Comparison of ENCODE assay signal across 9 cellular contexts in genomic region chr17:20157078-20157360, GRCh38.
A peak's percentile ranks its signal among the peaks of the same experiment; 100 is the strongest.
DNase-seq lines count a peak whose midpoint lies in the region; ATAC-seq and TF ChIP-seq lines count a peak whose summit lies in the region.
"Had no signal": no experiment of that assay in that cellular context is flagged by ENCODE, and none has a peak within 500 bp of the region (broad histone marks: within the 10 kb centered on the region; RNA-seq: fewer than 3 reads in every experiment).

No MANE protein-coding gene starts in this region.

- DNase-seq in HCT116 (ENCODE audit: low read depth, low spot score) (no peak), iPS DF 6.9 (ENCODE audit: low read depth, low spot score) (no peak), smooth muscle cell (lab: John Stamatoyannopoulos, UW; ENCODE audit: unreplicated experiment) (no peak), SKM-1 (lab: John Stamatoyannopoulos, UW; ENCODE audit: unreplicated experiment) (no peak), right atrium auricular region (ENCODE audit: low spot score) (no peak), NCI-H146 (lab: John Stamatoyannopoulos, UW) (no peak)
- no peak for DNase-seq in activated CD8-positive, alpha-beta T cell treated with anti-CD3 and anti-CD28 coated beads, Interleukin-2, amount 10 ng/mL, durations not matched to agents 7 days and 5 days
- DNase-seq: Karpas-422 had no signal

- H3K9ac ChIP-seq in HCT116 (ENCODE audit: low read length) (peak overlapping the region; percentile 81), smooth muscle cell (ENCODE audit: low read depth) (peak overlapping the region; percentile 87)

- H3K36me3 ChIP-seq in HCT116 (ENCODE audit: control insufficient read depth in 1 of 2, insufficient read depth in 2 of 2, low read length in 2 of 2) (no peaks in the 10 kb centered on the region), iPS DF 6.9 (ENCODE audit: control insufficient read depth, insufficient read depth, low read length) (no peaks in the 10 kb centered on the region), smooth muscle cell (ENCODE audit: low read depth) (no peaks in the 10 kb centered on the region), right atrium auricular region (no peaks in the 10 kb centered on the region)

- no peak for TF ChIP-seq POLR2A in HCT116 (IDR thresholded peaks at IDR 0.05; ENCODE audit: borderline replicate concordance, extremely low read depth, insufficient read depth, insufficient read length)

- TSS peak; percentile 71 for BruUV-seq in HCT116 (replicated peaks; lab: Mats Ljungman, UMichigan)

- H3K4me1 ChIP-seq in HCT116 (ENCODE audit: control insufficient read depth in 1 of 2, insufficient read depth in 2 of 2, low read length in 2 of 2) (peaks cover 12 to 15% of the 10 kb centered on the region in 2 experiments), iPS DF 6.9 (ENCODE audit: control insufficient read depth, insufficient read depth, low read length) (0 out of 2 replicates have a peak, but pooled peaks cover 1% of the 10 kb centered on the region), smooth muscle cell (ENCODE audit: low read depth) (no peaks in the 10 kb centered on the region), right atrium auricular region (peaks cover 0 to 21% of the 10 kb centered on the region in 2 donors)

- no peak for TF ChIP-seq RAD21 in HCT116 (IDR thresholded peaks at IDR 0.05; ENCODE audit: low read depth)

- H2AFZ ChIP-seq in HCT116 (ENCODE audit: low read depth, low read length, poor library complexity, severe bottlenecking): no peak overlapping the region
- no peak overlapping the region for H2AFZ ChIP-seq in smooth muscle cell (ENCODE audit: low read depth)

- H3K4me3 Mint-ChIP-seq in activated CD8-positive, alpha-beta T cell treated with anti-CD3 and anti-CD28 coated beads, Interleukin-2, amount 10 ng/mL, durations not matched to agents 7 days and 5 days: peak overlapping the region; percentile 75

- intact Hi-C loops in HCT116 (cut with micrococcal nuclease): no loop called here

- H3K27me3 ChIP-seq in HCT116 (ENCODE audit: insufficient read depth, low read length): no peaks in the 10 kb centered on the region
- no peaks in the 10 kb centered on the region; the same call in 1 of the 2 replicates for H3K27me3 ChIP-seq in iPS DF 6.9 (ENCODE audit: control insufficient read depth, insufficient read depth, low read length)
- H3K27me3 ChIP-seq in smooth muscle cell (ENCODE audit: low read depth): no peaks in the 10 kb centered on the region
- no peaks in the 10 kb centered on the region for H3K27me3 ChIP-seq in right atrium auricular region

- no peak overlapping the region for H3K27ac ChIP-seq in HCT116 (ENCODE audit: low read depth, low read length)
- no peak overlapping the region for H3K27ac ChIP-seq in iPS DF 6.9 (ENCODE audit: low read length)
- peak overlapping the region; percentile 79 for H3K27ac ChIP-seq in smooth muscle cell (ENCODE audit: low read depth)
- no peak overlapping the region for H3K27ac ChIP-seq in right atrium auricular region

- H3K9me3 ChIP-seq in HCT116 (ENCODE audit: control insufficient read depth in 1 of 2, insufficient read depth in 1 of 2, low read depth in 1 of 2, low read length in 2 of 2): no peaks in the 10 kb centered on the region
- no peaks in the 10 kb centered on the region for H3K9me3 ChIP-seq in iPS DF 6.9 (ENCODE audit: control insufficient read depth, insufficient read depth, low read length)
- no peaks in the 10 kb centered on the region for H3K9me3 ChIP-seq in smooth muscle cell (replicated peaks; ENCODE audit: low read depth)
- no peaks in the 10 kb centered on the region for H3K9me3 ChIP-seq in right atrium auricular region

- WGBS in iPS DF 6.9 (ENCODE audit: insufficient coverage, insufficient read length): no CpG with 5 or more reads among the region's 12 CpGs
- 11% methylated on average over 12 of the region's 12 CpGs for WGBS in smooth muscle cell (ENCODE audit: low lambda C conversion rate)

- ATAC-seq in HCT116 (no peak), HG03039 (IDR thresholded peaks at IDR 0.05; ENCODE audit: unreplicated experiment) (no peak)
- no peak for ATAC-seq in activated CD8-positive, alpha-beta T cell treated with anti-CD3 and anti-CD28 coated beads, Interleukin-2, amount 10 ng/mL, durations not matched to agents 7 days and 5 days

- POLR2A ChIA-PET in HCT116 (lab: Charles Lee): no interaction called here
- POLR2A ChIA-PET in activated CD8-positive, alpha-beta T cell treated with anti-CD3 and anti-CD28 coated beads, Interleukin-2, amount 10 ng/mL, durations not matched to agents 7 days and 5 days (lab: Charles Lee): no interaction called here

- no peaks in the 10 kb centered on the region for H3K36me3 Mint-ChIP-seq in activated CD8-positive, alpha-beta T cell treated with anti-CD3 and anti-CD28 coated beads, Interleukin-2, amount 10 ng/mL, durations not matched to agents 7 days and 5 days (ENCODE audit: low read depth)

- H3K4me3 ChIP-seq in HCT116 (replicated peaks in 1 of 2; ENCODE audit: low read depth in 1 of 2, low read length in 2 of 2): peak overlapping the region; percentile 50 to 82
- H3K4me3 ChIP-seq in iPS DF 6.9 (ENCODE audit: low read length): peak overlapping the region; percentile 92; the same call in 1 of the 2 replicates
- H3K4me3 ChIP-seq in smooth muscle cell: peak overlapping the region; percentile 80
- H3K4me3 ChIP-seq in right atrium auricular region: peak overlapping the region in 1 of 2 donors; percentile 67

- H3K9me2 ChIP-seq in HCT116 (ENCODE audit: insufficient read depth): no peaks in the 10 kb centered on the region

- H4K20me1 ChIP-seq in HCT116 (ENCODE audit: insufficient read depth) (no peaks in the 10 kb centered on the region), smooth muscle cell (ENCODE audit: low read depth) (peaks cover 55% of the 10 kb centered on the region)

- peak overlapping the region; percentile 90 for H3K4me2 ChIP-seq in HCT116 (ENCODE audit: low read length)
- peak overlapping the region; percentile 90 for H3K4me2 ChIP-seq in smooth muscle cell

- H3K79me2 ChIP-seq in HCT116 (ENCODE audit: insufficient read depth, low read length) (peaks cover 16% of the 10 kb centered on the region; the same call in 1 of the 2 replicates), smooth muscle cell (ENCODE audit: low read depth) (peaks cover 58% of the 10 kb centered on the region)

- peaks cover 9% of the 10 kb centered on the region for H3F3A ChIP-seq in smooth muscle cell (ENCODE audit: low read depth)

- CTCF ChIA-PET in HCT116 (lab: Charles Lee): no interaction called here
- CTCF ChIA-PET in activated CD8-positive, alpha-beta T cell treated with anti-CD3 and anti-CD28 coated beads, Interleukin-2, amount 10 ng/mL, durations not matched to agents 7 days and 5 days (lab: Charles Lee): no interaction called here

- peaks cover 4% of the 10 kb centered on the region for H3K4me1 Mint-ChIP-seq in activated CD8-positive, alpha-beta T cell treated with anti-CD3 and anti-CD28 coated beads, Interleukin-2, amount 10 ng/mL, durations not matched to agents 7 days and 5 days (ENCODE audit: low read depth)

- TF ChIP-seq CTCF in HCT116 (IDR thresholded peaks at IDR 0.05 in 2 of 3, conservative IDR thresholded peaks at IDR 0.05 in 1 of 3; ENCODE audit: borderline replicate concordance in 1 of 3, insufficient read depth in 1 of 3, low read depth in 2 of 3, low read length in 2 of 3) (no peak), smooth muscle cell (IDR thresholded peaks at IDR 0.05; ENCODE audit: borderline replicate concordance, insufficient read depth, poor library complexity, severe bottlenecking) (no peak), right atrium auricular region (IDR thresholded peaks at IDR 0.05) (no peak)

- RAD21 ChIA-PET in HCT116 (lab: Charles Lee; ENCODE audit: low non-redundant PET in 1 of 2, low total read pairs in 2 of 2, uncharacterized antibody in 2 of 2, unreplicated experiment in 2 of 2): no interaction called here

- no peaks in the 10 kb centered on the region for H3K9me3 Mint-ChIP-seq in activated CD8-positive, alpha-beta T cell treated with anti-CD3 and anti-CD28 coated beads, Interleukin-2, amount 10 ng/mL, durations not matched to agents 7 days and 5 days (ENCODE audit: insufficient read depth)

- H3K27ac Mint-ChIP-seq in activated CD8-positive, alpha-beta T cell treated with anti-CD3 and anti-CD28 coated beads, Interleukin-2, amount 10 ng/mL, durations not matched to agents 7 days and 5 days: no peak overlapping the region

- peaks cover 20% of the 10 kb centered on the region for H3K27me3 Mint-ChIP-seq in activated CD8-positive, alpha-beta T cell treated with anti-CD3 and anti-CD28 coated beads, Interleukin-2, amount 10 ng/mL, durations not matched to agents 7 days and 5 days (ENCODE audit: low read depth)

TF ChIP-seq in HCT116, 20 proteins besides CTCF, POLR2A, EP300 and RAD21:
- TF ChIP-seq FOSL1 (IDR thresholded peaks at IDR 0.05; ENCODE audit: low read depth): no peak
- TF ChIP-seq CEBPB (IDR thresholded peaks at IDR 0.05; ENCODE audit: low read depth): no peak
TF ChIP-seq in HCT116: peak in this region for 0.
